In the genomic region with DNA sequence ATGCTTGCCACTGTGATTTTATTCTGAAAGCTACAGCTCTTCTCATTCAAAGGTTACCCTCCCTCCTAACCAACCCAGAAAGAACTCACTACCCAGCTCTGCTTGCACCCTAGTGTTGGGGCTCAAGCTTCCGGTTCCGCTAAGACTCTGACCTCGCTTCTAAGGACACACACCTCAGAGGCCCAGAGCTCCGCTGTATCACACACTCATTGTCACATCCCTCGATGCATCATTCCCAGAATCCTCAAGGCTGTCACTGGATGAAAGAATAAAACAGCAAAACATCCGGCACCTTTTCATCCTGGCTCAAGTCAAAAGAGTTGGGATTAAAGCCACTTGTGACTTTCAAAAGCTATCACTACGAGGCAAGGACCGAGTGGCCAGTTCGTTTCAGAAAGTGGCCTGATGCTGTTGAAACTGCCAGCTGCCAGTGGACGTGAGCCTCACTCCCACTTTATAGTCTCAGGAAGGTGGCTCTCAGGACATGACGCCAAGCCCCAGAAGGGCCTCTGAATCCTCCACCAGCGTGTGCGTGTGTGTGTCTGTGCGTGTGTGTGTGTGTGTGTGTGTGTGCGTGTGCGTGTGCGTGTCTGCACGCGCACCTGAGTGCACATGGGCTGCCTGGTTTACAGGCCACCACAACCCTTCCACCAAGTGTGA, we compare ENCODE assay signal across 15 cellular contexts. TPM values are rescaled to one million over a fixed set of nuclear protein-coding genes. Genes with fewer than 3 reads are reported as not detected.
DNase-seq lines count a peak whose midpoint lies in the region; ATAC-seq and TF ChIP-seq lines count a peak whose summit lies in the region.
"Had no signal": no experiment of that assay in that cellular context is flagged by ENCODE, and none has a peak within 500 bp of the region (broad histone marks: within the 10 kb centered on the region; RNA-seq: fewer than 3 reads in every experiment).

No MANE protein-coding gene starts in this region.

- H3K36me3 ChIP-seq in cardiac muscle cell (no peaks in the 10 kb centered on the region), body of pancreas (replicated peaks in 1 of 2; ENCODE audit: insufficient read depth in 1 of 2, low read depth in 2 of 2) (no peaks in the 10 kb centered on the region), neural progenitor cell (no peaks in the 10 kb centered on the region)
- H3K36me3 ChIP-seq in CD4-positive, alpha-beta memory T cell (ENCODE audit: insufficient read depth, low read length), result no peaks in the 10 kb centered on the region
- H3K36me3 ChIP-seq: WERI-Rb-1 had no signal

- TF ChIP-seq POLR2A in body of pancreas (IDR thresholded peaks at IDR 0.05), result no peak

- H3K27me3 ChIP-seq in cardiac muscle cell (no peaks in the 10 kb centered on the region), body of pancreas (no peaks in the 10 kb centered on the region), neural progenitor cell (peaks cover 3% of the 10 kb centered on the region)
- H3K27me3 ChIP-seq in CD4-positive, alpha-beta memory T cell (ENCODE audit: insufficient read depth, low read length), result no peaks in the 10 kb centered on the region

- no peaks in the 10 kb centered on the region for H3F3A ChIP-seq in neural progenitor cell (ENCODE audit: low read depth)

- H3K27ac ChIP-seq in cardiac muscle cell (peak overlapping the region; percentile 71), body of pancreas (peak overlapping the region; percentile 71 to 88 (median 73)), neural progenitor cell (no peak overlapping the region)
- no peak overlapping the region for H3K27ac ChIP-seq in CD4-positive, alpha-beta memory T cell (ENCODE audit: low read depth, low read length)
- H3K27ac ChIP-seq: WERI-Rb-1 had no signal

- no peaks in the 10 kb centered on the region for H3K27me3 Mint-ChIP-seq in neural progenitor cell (ENCODE audit: insufficient read depth, low read depth)
- no peaks in the 10 kb centered on the region for H3K27me3 Mint-ChIP-seq in type B pancreatic cell
- no peaks in the 10 kb centered on the region for H3K27me3 Mint-ChIP-seq in CD4-positive, alpha-beta memory T cell
- H3K27me3 Mint-ChIP-seq: activated CD8-positive, alpha-beta T cell treated with anti-CD3 and anti-CD28 coated beads for 36 hours; naive B cell had no signal

- H3K27ac Mint-ChIP-seq in neural progenitor cell (peak overlapping the region; percentile 47), type B pancreatic cell (peak overlapping the region; percentile 88)
- H3K27ac Mint-ChIP-seq in CD4-positive, alpha-beta memory T cell, result no peak overlapping the region
- H3K27ac Mint-ChIP-seq: activated CD8-positive, alpha-beta T cell treated with anti-CD3 and anti-CD28 coated beads for 36 hours had no signal

- H3K4me3 ChIP-seq in cardiac muscle cell (no peak overlapping the region), body of pancreas (no peak overlapping the region), neural progenitor cell (no peak overlapping the region)
- no peak overlapping the region for H3K4me3 ChIP-seq in CD4-positive, alpha-beta memory T cell (ENCODE audit: low read length in 2 of 2)

- no peaks in the 10 kb centered on the region for H3K79me2 ChIP-seq in neural progenitor cell (ENCODE audit: low read depth)

- H3K9me3 Mint-ChIP-seq in neural progenitor cell, result peaks cover 17% of the 10 kb centered on the region
- peaks cover 3% of the 10 kb centered on the region for H3K9me3 Mint-ChIP-seq in type B pancreatic cell
- peaks cover 0 to 6% (median 0%) of the 10 kb centered on the region in 8 donors for H3K9me3 Mint-ChIP-seq in CD4-positive, alpha-beta memory T cell
- H3K9me3 Mint-ChIP-seq: activated CD8-positive, alpha-beta T cell treated with anti-CD3 and anti-CD28 coated beads for 36 hours; naive B cell had no signal

- H3K4me1 ChIP-seq in cardiac muscle cell (ENCODE audit: low read depth) (peaks cover 49% of the 10 kb centered on the region), body of pancreas (peaks cover 91% of the 10 kb centered on the region), neural progenitor cell (no peaks in the 10 kb centered on the region)
- H3K4me1 ChIP-seq in CD4-positive, alpha-beta memory T cell (ENCODE audit: insufficient read depth, low read length), result no peaks in the 10 kb centered on the region

- ATAC-seq in Right ventricle myocardium inferior (no peak), body of pancreas (no peak), GM21529 (IDR thresholded peaks at IDR 0.05; ENCODE audit: unreplicated experiment) (no peak)
- ATAC-seq: activated CD8-positive, alpha-beta T cell treated with anti-CD3 and anti-CD28 coated beads for 36 hours; left colon had no signal

- H3K36me3 Mint-ChIP-seq in neural progenitor cell (peaks cover 12% of the 10 kb centered on the region), type B pancreatic cell (peaks cover 21% of the 10 kb centered on the region)
- H3K36me3 Mint-ChIP-seq in CD4-positive, alpha-beta memory T cell, result no peaks in the 10 kb centered on the region
- H3K36me3 Mint-ChIP-seq: naive B cell had no signal

- TF ChIP-seq CTCF in cardiac muscle cell (IDR thresholded peaks at IDR 0.05; ENCODE audit: low read depth, low read length), result no peak
- TF ChIP-seq CTCF in body of pancreas (IDR thresholded peaks at IDR 0.05), result no peak
- no peak for TF ChIP-seq CTCF in neural progenitor cell (IDR thresholded peaks at IDR 0.05)
- no peak for TF ChIP-seq CTCF in type B pancreatic cell (conservative IDR thresholded peaks at IDR 0.05)

- H4K20me1 ChIP-seq in neural progenitor cell (ENCODE audit: low read depth), result peaks cover 18% of the 10 kb centered on the region

- no peak overlapping the region for H3K9ac ChIP-seq in neural progenitor cell

- intact Hi-C loops in Right ventricle myocardium inferior (cut with DNase I) (no loop called here), body of pancreas (cut with DNase I) (no loop called here)
- intact Hi-C loops in CD4-positive, alpha-beta memory T cell (cut with micrococcal nuclease), result no loop called here

- H3K9me3 ChIP-seq in cardiac muscle cell (ENCODE audit: low read depth), result no peaks in the 10 kb centered on the region
- H3K9me3 ChIP-seq in body of pancreas, result no peaks in the 10 kb centered on the region
- H3K9me3 ChIP-seq in neural progenitor cell (ENCODE audit: low read depth), result no peaks in the 10 kb centered on the region
- no peaks in the 10 kb centered on the region for H3K9me3 ChIP-seq in CD4-positive, alpha-beta memory T cell (ENCODE audit: control insufficient read depth in 1 of 2, low read length in 2 of 2)

- H3K4me1 Mint-ChIP-seq in neural progenitor cell, result peaks cover 50% of the 10 kb centered on the region
- peaks cover 62% of the 10 kb centered on the region for H3K4me1 Mint-ChIP-seq in type B pancreatic cell (ENCODE audit: unreplicated experiment)
- H3K4me1 Mint-ChIP-seq in CD4-positive, alpha-beta memory T cell, result no peaks in the 10 kb centered on the region

- 79 to 83% methylated on average over 19 of the region's 19 CpGs for WGBS in body of pancreas, 2 donors

- DNase-seq in cardiac muscle cell (ENCODE audit: low read depth in 1 of 2, low spot score in 1 of 2) (peak in 1 of 2 donors; percentile 42), Right ventricle myocardium inferior (ENCODE audit: missing footprints) (no peak), body of pancreas (peak in 2 of 4 donors; percentile 8 to 10), neural progenitor cell (ENCODE audit: low spot score) (no peak), type B pancreatic cell (ENCODE audit: extremely low spot score, unreplicated experiment) (no peak), NOMO-1 (lab: John Stamatoyannopoulos, UW; ENCODE audit: unreplicated experiment in 2 of 2) (no peak)
- DNase-seq in CD4-positive, alpha-beta memory T cell, result no peak
- DNase-seq: activated CD8-positive, alpha-beta T cell treated with anti-CD3 and anti-CD28 coated beads for 36 hours; GDM1; KG1; left colon; naive B cell; stimulated activated naive CD4-positive, alpha-beta T cell treated with Interleukin-2 at 50 U/mL for 16 hours; WERI-Rb-1 had no signal

- H3K4me3 Mint-ChIP-seq in neural progenitor cell (no peak overlapping the region), type B pancreatic cell (peak overlapping the region; percentile 32)
- no peak overlapping the region for H3K4me3 Mint-ChIP-seq in CD4-positive, alpha-beta memory T cell
- H3K4me3 Mint-ChIP-seq: activated CD8-positive, alpha-beta T cell treated with anti-CD3 and anti-CD28 coated beads for 36 hours; naive B cell had no signal

- no peak overlapping the region for H3K4me2 ChIP-seq in neural progenitor cell

- no peak overlapping the region for H2AFZ ChIP-seq in neural progenitor cell (replicated peaks)

- POLR2A ChIA-PET in CD4-positive, alpha-beta memory T cell (lab: Charles Lee; ENCODE audit: partially characterized antibody), result no interaction called here

- CTCF ChIA-PET in CD4-positive, alpha-beta memory T cell (lab: Charles Lee; ENCODE audit: partially characterized antibody), result no interaction called here

RNA-seq across cellular contexts. Expression of a gene that starts 29.0 kb away (rescaled TPM):
- 6.6 and 12.2 TPM in 2 replicates for total RNA-seq in cardiac muscle cell
- 6.7 and 8.4 TPM in 2 replicates for polyA plus RNA-seq in cardiac muscle cell
- 8.4 TPM for total RNA-seq in Right ventricle myocardium inferior
- 10 to 100 TPM; 22.4 to 24.6 TPM for total RNA-seq in body of pancreas
- 1.5 and 2.4 TPM in 2 replicates for total RNA-seq in neural progenitor cell (ENCODE audit: low replicate concordance)
- total RNA-seq in type B pancreatic cell (ENCODE audit: low replicate concordance), result 47.4 and 48.5 TPM in 2 replicates
- total RNA-seq in CD4-positive, alpha-beta memory T cell, result under 1 TPM; 0.69 to 0.99 TPM
- under 1 TPM; 0.01 to 0.03 TPM for polyA plus RNA-seq in CD4-positive, alpha-beta memory T cell

Comparison
In these comparisons a context has a peak if more than half of its experiments do, and no peak if none do; other contexts are left out.
1. H3K27ac ChIP-seq: peak in cardiac muscle cell (single experiment) and body of pancreas (4 of 4); none in neural progenitor cell (single experiment) and CD4-positive, alpha-beta memory T cell (single experiment).
2. H3K27ac Mint-ChIP-seq: peak in neural progenitor cell (single experiment) and type B pancreatic cell (single experiment); none in CD4-positive, alpha-beta memory T cell (0 of 7).